8 cellular contexts compared by ENCODE assay signal in the genomic region with DNA sequence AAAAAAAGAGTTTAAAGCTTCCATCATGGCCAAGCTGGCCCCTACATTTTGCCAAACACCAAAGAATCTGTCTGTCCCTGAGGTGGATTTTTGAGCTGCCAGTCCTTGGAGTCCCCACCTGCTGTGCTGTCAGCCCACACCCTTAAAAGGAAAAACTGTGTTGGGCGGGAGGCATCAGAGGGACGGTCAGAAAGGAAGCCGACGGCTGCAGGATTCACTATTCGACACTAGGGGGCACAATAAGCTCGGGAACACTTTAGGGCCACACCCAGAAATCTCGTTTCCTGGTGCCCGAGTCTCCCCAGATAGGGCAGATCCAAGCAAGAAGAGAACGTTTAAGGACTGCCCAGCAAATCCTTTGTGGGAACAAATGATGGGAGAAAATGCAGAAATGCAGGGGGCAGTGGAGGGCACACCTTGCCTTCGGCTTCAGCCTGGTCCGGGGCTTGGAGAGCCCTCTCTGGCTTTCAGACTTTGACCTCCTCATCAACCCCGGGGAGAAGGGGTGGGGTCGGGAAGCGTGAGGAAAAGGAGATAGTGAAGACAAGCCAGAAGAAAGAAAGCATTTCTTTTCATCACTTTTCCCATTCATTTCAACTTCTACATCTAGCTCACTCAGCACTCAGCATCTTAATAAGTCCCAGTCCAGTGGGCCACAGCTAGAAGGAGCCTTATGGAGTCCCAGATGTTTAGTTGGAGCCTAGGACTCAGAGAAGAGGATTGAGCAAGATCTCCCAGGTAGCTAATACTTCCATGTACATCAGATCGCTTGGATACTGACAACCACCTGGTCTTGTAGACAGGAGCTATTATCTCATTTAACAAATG. TPM values are rescaled to one million over a fixed set of nuclear protein-coding genes. Genes with fewer than 3 reads are reported as not detected.
DNase-seq lines count a peak whose midpoint lies in the region; ATAC-seq and TF ChIP-seq lines count a peak whose summit lies in the region.

No MANE protein-coding gene starts in this region.

- in situ Hi-C loops in astrocyte of the cerebellum (cut with HindIII; ENCODE audit: low sequenced_read_pairs) = no loop called here

- H3K4me1 ChIP-seq in hepatocyte (ENCODE audit: insufficient read depth) = peaks cover 10% of the 10 kb centered on the region

- peak overlapping the region; percentile 72 for H3K4me2 ChIP-seq in hepatocyte

- H3K9me3 ChIP-seq in hepatocyte (ENCODE audit: low read depth) = no peaks in the 10 kb centered on the region

- ATAC-seq in HG02885 (IDR thresholded peaks at IDR 0.05; ENCODE audit: poor library complexity, unreplicated experiment) (peak; percentile 73), GM18520 (IDR thresholded peaks at IDR 0.05; ENCODE audit: unreplicated experiment) (no peak)

- H3K36me3 ChIP-seq in hepatocyte (replicated peaks; ENCODE audit: insufficient read depth, low read depth) = no peaks in the 10 kb centered on the region

- H3K27me3 ChIP-seq in hepatocyte = no peaks in the 10 kb centered on the region

- no peaks in the 10 kb centered on the region for H3K9me2 ChIP-seq in hepatocyte (replicated peaks; ENCODE audit: insufficient read depth)

- H3K27ac ChIP-seq in hepatocyte = peak overlapping the region; percentile 30

- H3K79me2 ChIP-seq in hepatocyte = no peaks in the 10 kb centered on the region

- H2AFZ ChIP-seq in hepatocyte = peak overlapping the region; percentile 59

- peak; percentile 59 for DNase-seq in GM12864 (ENCODE audit: low read depth)
- DNase-seq in NCI-H1930 (lab: John Stamatoyannopoulos, UW) = peak; percentile 76 to 83
- DNase-seq in T-helper 22 cell (ENCODE audit: low read depth) = peak; percentile 58
- peak; percentile 89 for DNase-seq in astrocyte of the cerebellum (ENCODE audit: low read depth)
- DNase-seq in hepatocyte (ENCODE audit: low spot score) = peak; percentile 96
- DNase-seq in retina = peak; percentile 94

- H3K4me3 ChIP-seq in GM12864 (ENCODE audit: low read depth, low read length) (peak overlapping the region; percentile 50), astrocyte of the cerebellum (ENCODE audit: low read depth, low read length) (peak overlapping the region; percentile 32), hepatocyte (peak overlapping the region; percentile 3)

- 8% methylated on average over 15 of the region's 15 CpGs for WGBS in hepatocyte (ENCODE audit: low lambda C conversion rate, missing lambda C conversion rate)

- no peaks in the 10 kb centered on the region for H4K20me1 ChIP-seq in hepatocyte (ENCODE audit: insufficient read depth, poor library complexity, severe bottlenecking)

- TF ChIP-seq CTCF in GM12864 (IDR thresholded peaks at IDR 0.05; ENCODE audit: low read depth, low read length, missing control alignments) = peak; percentile 84
- TF ChIP-seq CTCF in astrocyte of the cerebellum (IDR thresholded peaks at IDR 0.05; ENCODE audit: low read depth, low read length, missing control alignments) = peak; percentile 90
- peak; percentile 97 for TF ChIP-seq CTCF in hepatocyte (IDR thresholded peaks at IDR 0.05; ENCODE audit: poor library complexity)

RNA-seq across cellular contexts. Expression of gene CTTNBP2NL, which starts 5.0 kb away (rescaled TPM):
- 16.4 and 18.1 TPM in 2 replicates for total RNA-seq in hepatocyte
- 10.2 and 11.4 TPM in 2 replicates for polyA plus RNA-seq in hepatocyte
